In the genomic region with DNA sequence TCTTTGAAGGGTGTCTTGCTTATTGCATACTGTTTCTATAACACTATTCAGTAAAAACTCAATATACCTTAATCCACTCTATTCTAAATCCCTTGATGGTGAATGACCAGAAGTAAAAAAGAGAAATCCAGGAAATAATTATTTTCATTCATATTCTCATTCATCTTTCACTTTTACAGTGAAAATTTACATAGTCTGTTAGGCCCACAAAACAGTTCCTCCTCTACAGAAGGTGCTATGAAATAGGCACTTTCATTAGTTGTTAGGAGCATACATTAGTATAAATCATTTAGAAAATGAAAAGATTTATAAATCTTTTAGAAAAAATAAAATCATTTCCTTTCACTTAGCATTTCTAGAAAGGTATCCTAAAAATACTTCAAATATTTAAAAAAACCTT, we compare ENCODE assay signal across 23 cellular contexts.
"Had no signal": no experiment of that assay in that cellular context is flagged by ENCODE, and none has a peak within 500 bp of the region (broad histone marks: within the 10 kb centered on the region; RNA-seq: fewer than 3 reads in every experiment).

No MANE protein-coding gene starts in this region.

- H3K36me3 ChIP-seq: esophagus squamous epithelium, lower lobe of right lung, sigmoid colon, tibial artery, upper lobe of left lung had no signal

- DNase-seq: cortex of kidney; effector memory CD8-positive, alpha-beta T cell; erythroblast; esophagus squamous epithelium; foreskin melanocyte; hypothalamus; immature natural killer cell; left ventricle myocardium superior; lower lobe of right lung; naive thymus-derived CD8-positive, alpha-beta T cell; nephron progenitor cell; nucleus accumbens; psoas muscle; right cardiac atrium; sigmoid colon; spleen; stimulated activated CD4-positive, alpha-beta T cell treated with anti-CD3 and anti-CD28 coated beads, Interleukin-4, amount 100 ng/mL, for 4 hours; stimulated activated naive CD8-positive, alpha-beta T cell treated with anti-CD3 and anti-CD28 coated beads, Interleukin-15, Interleukin-2, amounts not matched to agents 100 U/mL and 50 U/mL, for 24 hours; substantia nigra; testis; tibial artery; upper lobe of left lung had no signal

- H3K27me3 ChIP-seq: esophagus squamous epithelium, sigmoid colon, spleen, testis, tibial artery, upper lobe of left lung had no signal

- H3K4me3 ChIP-seq: esophagus squamous epithelium, lower lobe of right lung, psoas muscle, sigmoid colon, spleen, testis, tibial artery, upper lobe of left lung had no signal

- H3K27ac ChIP-seq: esophagus squamous epithelium, lower lobe of right lung, psoas muscle, sigmoid colon, spleen, testis, tibial artery, upper lobe of left lung had no signal

- ATAC-seq: effector memory CD8-positive, alpha-beta T cell; left ventricle myocardium superior; lower lobe of right lung; naive thymus-derived CD8-positive, alpha-beta T cell; psoas muscle; right cardiac atrium; stimulated activated memory B cell treated with anti-CD40 and anti-IgM and Interleukin-4, amounts not matched to agents 10 μg/mL and 1 μg/mL and 100 μg/mL, for 72 hours; stimulated activated naive CD8-positive, alpha-beta T cell treated with anti-CD3 and anti-CD28 coated beads, Interleukin-15, Interleukin-2, amounts not matched to agents 100 U/mL and 50 U/mL, for 24 hours had no signal

- H3K9me3 ChIP-seq: esophagus squamous epithelium, lower lobe of right lung, psoas muscle, sigmoid colon, spleen, testis, tibial artery, upper lobe of left lung had no signal

- H3K4me1 ChIP-seq: esophagus squamous epithelium had no signal
